Comparison of ENCODE assay signal across 9 cellular contexts in the genomic region with DNA sequence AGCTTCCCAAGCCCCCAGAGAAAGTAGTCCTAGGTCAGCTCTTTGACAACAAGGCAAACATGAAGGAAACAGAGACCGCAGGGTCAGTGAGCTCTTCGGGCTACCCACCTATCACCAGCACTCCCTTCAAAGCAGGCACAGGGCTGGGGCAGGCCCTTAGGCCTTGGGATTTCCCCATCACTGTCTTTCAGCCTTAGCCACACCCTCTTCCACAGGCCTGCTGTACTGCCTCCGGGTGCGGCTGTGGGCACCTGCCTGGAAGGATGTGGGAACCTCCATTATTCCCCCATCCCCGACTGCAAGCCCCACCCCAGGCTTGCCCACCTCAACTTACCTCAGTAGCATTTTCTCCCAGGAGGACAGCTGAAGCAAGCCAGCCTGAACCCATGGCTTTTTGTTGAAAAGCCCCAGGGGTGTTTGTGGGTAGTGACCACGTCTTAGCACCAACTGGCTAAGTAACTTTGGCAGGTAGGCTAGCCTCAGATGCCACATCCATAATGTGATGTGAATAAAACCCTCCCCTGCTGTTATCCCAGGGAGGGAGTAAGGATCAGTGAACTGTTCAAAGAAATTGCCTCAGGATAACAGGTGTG.
DNase-seq lines count a peak whose midpoint lies in the region; ATAC-seq, FAIRE-seq and TF ChIP-seq lines count a peak whose summit lies in the region.
"Had no signal": no experiment of that assay in that cellular context is flagged by ENCODE, and none has a peak within 500 bp of the region (broad histone marks: within the 10 kb centered on the region; RNA-seq: fewer than 3 reads in every experiment).

No MANE protein-coding gene starts in this region.

- H3K36me3 Mint-ChIP-seq in activated CD8-positive, alpha-beta T cell treated with anti-CD3 and anti-CD28 coated beads, Interleukin-2, amount 10 ng/mL, durations not matched to agents 7 days and 5 days (ENCODE audit: low read depth), result no peaks in the 10 kb centered on the region
- H3K36me3 Mint-ChIP-seq in chondrocyte (ENCODE audit: low read depth), result no peaks in the 10 kb centered on the region

- TF ChIP-seq CTCF in WERI-Rb-1 (IDR thresholded peaks at IDR 0.05; ENCODE audit: low read depth, low read length) (no peak), chondrocyte (IDR thresholded peaks at IDR 0.05) (no peak)

- peak; percentile 45 for DNase-seq in GM19239 (ENCODE audit: insufficient read length, low spot score)
- DNase-seq in activated CD8-positive, alpha-beta T cell treated with anti-CD3 and anti-CD28 coated beads, Interleukin-2, amount 10 ng/mL, durations not matched to agents 7 days and 5 days, result peak; percentile 46
- DNase-seq in renal cortical epithelial cell (ENCODE audit: low read depth), result peak; percentile 80
- no peak for DNase-seq in WERI-Rb-1
- DNase-seq in NK-92 (lab: John Stamatoyannopoulos, UW; ENCODE audit: unreplicated experiment), result no peak
- no peak for DNase-seq in chondrocyte (ENCODE audit: low spot score)
- no peak for DNase-seq in COLO829 (ENCODE audit: low spot score)

- ATAC-seq in HG03060 (IDR thresholded peaks at IDR 0.05; ENCODE audit: low read depth, unreplicated experiment), result peak; percentile 79
- ATAC-seq in activated CD8-positive, alpha-beta T cell treated with anti-CD3 and anti-CD28 coated beads, Interleukin-2, amount 10 ng/mL, durations not matched to agents 7 days and 5 days, result peak; percentile 88

- H3K27me3 Mint-ChIP-seq in activated CD8-positive, alpha-beta T cell treated with anti-CD3 and anti-CD28 coated beads, Interleukin-2, amount 10 ng/mL, durations not matched to agents 7 days and 5 days (ENCODE audit: low read depth), result peaks cover 4% of the 10 kb centered on the region
- no peaks in the 10 kb centered on the region for H3K27me3 Mint-ChIP-seq in chondrocyte (ENCODE audit: low read depth)

- no peaks in the 10 kb centered on the region for H3K27me3 ChIP-seq in WERI-Rb-1 (ENCODE audit: insufficient read depth, low read depth, severe bottlenecking)
- H3K27me3 ChIP-seq: neutrophil had no signal

- H3K27ac Mint-ChIP-seq in activated CD8-positive, alpha-beta T cell treated with anti-CD3 and anti-CD28 coated beads, Interleukin-2, amount 10 ng/mL, durations not matched to agents 7 days and 5 days, result no peak overlapping the region
- H3K27ac Mint-ChIP-seq in chondrocyte (ENCODE audit: unreplicated experiment), result no peak overlapping the region

- H3K9me3 ChIP-seq in WERI-Rb-1 (ENCODE audit: severe bottlenecking), result no peaks in the 10 kb centered on the region
- H3K9me3 ChIP-seq: neutrophil had no signal

- no peak overlapping the region for H3K4me3 ChIP-seq in WERI-Rb-1 (ENCODE audit: low read depth, low read length)

- H3K4me1 Mint-ChIP-seq in activated CD8-positive, alpha-beta T cell treated with anti-CD3 and anti-CD28 coated beads, Interleukin-2, amount 10 ng/mL, durations not matched to agents 7 days and 5 days (ENCODE audit: low read depth), result peaks cover 23% of the 10 kb centered on the region
- H3K4me1 Mint-ChIP-seq in chondrocyte (ENCODE audit: low read depth), result peaks cover 15% of the 10 kb centered on the region

- POLR2A ChIA-PET in activated CD8-positive, alpha-beta T cell treated with anti-CD3 and anti-CD28 coated beads, Interleukin-2, amount 10 ng/mL, durations not matched to agents 7 days and 5 days (lab: Charles Lee), result no interaction called here

- FAIRE-seq in GM19239 (lab: Jason Lieb, UNC), result peak; percentile 79

- CTCF ChIA-PET in activated CD8-positive, alpha-beta T cell treated with anti-CD3 and anti-CD28 coated beads, Interleukin-2, amount 10 ng/mL, durations not matched to agents 7 days and 5 days (lab: Charles Lee), result interaction anchor here (1.5 kb wide), 1 partner anchor 29 kb away, joined by 5 read pairs; no protein-coding TSS in a partner anchor

- H3K27ac ChIP-seq in WERI-Rb-1, result no peak overlapping the region
- H3K27ac ChIP-seq: neutrophil had no signal

- H3K36me3 ChIP-seq in WERI-Rb-1, result no peaks in the 10 kb centered on the region
- H3K36me3 ChIP-seq: neutrophil had no signal

- no peaks in the 10 kb centered on the region for H3K9me3 Mint-ChIP-seq in activated CD8-positive, alpha-beta T cell treated with anti-CD3 and anti-CD28 coated beads, Interleukin-2, amount 10 ng/mL, durations not matched to agents 7 days and 5 days (ENCODE audit: insufficient read depth)
- peaks cover 4% of the 10 kb centered on the region for H3K9me3 Mint-ChIP-seq in chondrocyte (ENCODE audit: low read depth)

- H3K4me3 Mint-ChIP-seq in activated CD8-positive, alpha-beta T cell treated with anti-CD3 and anti-CD28 coated beads, Interleukin-2, amount 10 ng/mL, durations not matched to agents 7 days and 5 days, result no peak overlapping the region
- no peak overlapping the region for H3K4me3 Mint-ChIP-seq in chondrocyte (ENCODE audit: unreplicated experiment)

Comparison
In these comparisons a context has a peak if more than half of its experiments do, and no peak if none do; other contexts are left out.
1. DNase-seq: peak in GM19239 (single experiment), activated CD8-positive, alpha-beta T cell treated with anti-CD3 and anti-CD28 coated beads, Interleukin-2, amount 10 ng/mL, durations not matched to agents 7 days and 5 days (single experiment) and renal cortical epithelial cell (single experiment); none in WERI-Rb-1 (single experiment), NK-92 (single experiment), chondrocyte (single experiment) and COLO829 (single experiment).